8 cellular contexts compared by ENCODE assay signal in genomic region chr16:86563489-86564345, GRCh38. TPM values are rescaled to one million over a fixed set of nuclear protein-coding genes. Genes with fewer than 3 reads are reported as not detected.
DNase-seq lines count a peak whose midpoint lies in the region; ATAC-seq and TF ChIP-seq lines count a peak whose summit lies in the region.

No MANE protein-coding gene starts in this region.

- DNase-seq in DMS53 (lab: John Stamatoyannopoulos, UW) (peak; percentile 90), HFF-Myc (ENCODE audit: extremely low read depth, low read depth) (peak; percentile 79), NCI-H187 (lab: John Stamatoyannopoulos, UW) (peak; percentile 6 to 16), T-helper 2 cell (peak; percentile 63 to 84 (median 79)), anterior cingulate cortex (lab: John Stamatoyannopoulos, UW) (peak in 57 of 58 donors; percentile 14 to 91 (median 74)), hepatic stellate cell (ENCODE audit: low spot score) (peak; percentile 73), sciatic nerve (ENCODE audit: low spot score) (peak; percentile 95)

- ATAC-seq in sciatic nerve (peak; percentile 83), HG02610 (IDR thresholded peaks at IDR 0.05; ENCODE audit: unreplicated experiment) (no peak)

- TF ChIP-seq CTCF in HFF-Myc (IDR thresholded peaks at IDR 0.05; ENCODE audit: low read depth, low read length, missing control alignments) = peak; percentile 100

- intact Hi-C loops in sciatic nerve (cut with DNase I) = loop anchor here (5.0 kb wide), 2 partner anchors 504 to 714 kb away; no protein-coding TSS in a partner anchor

- peak overlapping the region; percentile 16 for H3K4me3 ChIP-seq in HFF-Myc (replicated peaks; ENCODE audit: low read depth, low read length)

RNA-seq across cellular contexts. Expression of gene FOXC2, which starts 2.9 kb away (rescaled TPM):
- total RNA-seq in sciatic nerve = 20.0 TPM

RNA-seq across cellular contexts. Expression of gene MTHFSD, which starts 8.7 kb away (rescaled TPM):
- 19.2 TPM for total RNA-seq in sciatic nerve

RNA-seq across cellular contexts. Expression of gene FOXL1, which starts 14.6 kb away (rescaled TPM):
- 7.5 TPM for total RNA-seq in sciatic nerve

RNA-seq across cellular contexts. Expression of gene FOXF1, which starts 53.4 kb away (rescaled TPM):
- total RNA-seq in sciatic nerve = 0.45 TPM

Comparison
In these comparisons a context has a peak if more than half of its experiments do, and no peak if none do; other contexts are left out.
1. DNase-seq: peak in every context shown above with its lines; median percentile 95 in sciatic nerve; 90 in DMS53; 79 in HFF-Myc; 79 in T-helper 2 cell; 74 in anterior cingulate cortex; 73 in hepatic stellate cell; 11 in NCI-H187.